In genomic region chr1:244614113-244614836, GRCh38 we compare ENCODE assay signal across 1 cellular context.
TF ChIP-seq lines count a peak whose summit lies in the region.

No MANE protein-coding gene starts in this region.

TF ChIP-seq in SK-N-SH treated with all-trans-retinoic acid at 6 μM for 48 hours, 23 proteins besides CTCF, POLR2A, EP300 and RAD21 (continued from another document):
- no peak for TF ChIP-seq ZFP30 (CRISPR knock-in tag; IDR thresholded peaks at IDR 0.05)
- no peak for TF ChIP-seq ZNF565 (CRISPR knock-in tag; conservative IDR thresholded peaks at IDR 0.05; ENCODE audit: low read depth)
